ENCODE assay signal across 20 cellular contexts in the genomic region with DNA sequence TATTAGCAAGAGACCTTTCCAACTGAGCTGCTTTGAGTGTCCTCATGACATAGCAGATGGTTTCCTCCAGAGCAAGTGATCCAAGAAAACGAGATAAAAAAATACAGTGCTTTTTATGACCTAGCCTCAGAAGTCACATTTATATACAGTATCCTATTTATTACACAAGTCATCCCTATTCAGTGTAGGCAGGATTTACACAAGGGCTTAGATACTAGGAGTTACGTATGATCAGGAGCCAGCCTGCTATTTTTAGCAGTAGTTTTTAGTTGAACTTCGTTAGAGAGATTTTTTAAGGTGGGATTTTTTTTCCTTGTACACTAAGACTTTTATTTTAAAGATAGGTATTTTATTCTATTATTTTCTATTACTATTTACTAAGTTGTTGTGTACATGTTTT.
"Had no signal": no experiment of that assay in that cellular context is flagged by ENCODE, and none has a peak within 500 bp of the region (broad histone marks: within the 10 kb centered on the region; RNA-seq: fewer than 3 reads in every experiment).

No MANE protein-coding gene starts in this region.

- H3K27me3 ChIP-seq: adrenal gland, ovary, transverse colon, vagina had no signal

- FAIRE-seq: colon, small intestine had no signal

- ATAC-seq: stimulated activated naive CD8-positive, alpha-beta T cell treated with anti-CD3 and anti-CD28 coated beads, Interleukin-15, Interleukin-2, amounts not matched to agents 100 U/mL and 50 U/mL, for 24 hours; T-helper 17 cell had no signal

- H3K36me3 ChIP-seq: ovary had no signal

- DNase-seq: activated CD4-positive, alpha-beta memory T cell treated with anti-CD3 and anti-CD28 coated beads for 36 hours; activated effector memory CD4-positive, alpha-beta T cell treated with anti-CD3 and anti-CD28 coated beads, Interleukin-2, amount 50 U/mL, for 16 hours; activated T-cell treated with anti-CD3 and anti-CD28 coated beads, Interleukin-2, amount 50 U/mL, for 4 hours; caudate nucleus; glutamatergic neuron; immature natural killer cell; left cardiac atrium; naive B cell; ovary; small intestine; stimulated activated CD4-positive, alpha-beta T cell treated with anti-CD3 and anti-CD28 coated beads, Interleukin-4, amount 100 ng/mL, for 4 hours; stimulated activated CD8-positive, alpha-beta memory T cell treated with anti-CD3 and anti-CD28 coated beads, Interleukin-4, amount 100 ng/mL, for 48 hours; stimulated activated naive CD8-positive, alpha-beta T cell treated with anti-CD3 and anti-CD28 coated beads, Interleukin-15, Interleukin-2, amounts not matched to agents 100 U/mL and 50 U/mL, for 24 hours; T-helper 17 cell; transverse colon; WERI-Rb-1 had no signal

- H3K27ac ChIP-seq: ovary, transverse colon, vagina, WERI-Rb-1 had no signal

- H3K4me3 ChIP-seq: adrenal gland, lung, ovary, transverse colon, vagina had no signal

- H3K4me1 ChIP-seq: vagina had no signal

- H3K9me3 ChIP-seq: adrenal gland, ovary, transverse colon, vagina had no signal
